ENCODE assay signal across 24 cellular contexts in genomic region chr7:67364441-67365017, GRCh38.
A peak's percentile ranks its signal among the peaks of the same experiment; 100 is the strongest.
DNase-seq lines count a peak whose midpoint lies in the region; ATAC-seq and TF ChIP-seq lines count a peak whose summit lies in the region.
"Had no signal": no experiment of that assay in that cellular context is flagged by ENCODE, and none has a peak within 500 bp of the region (broad histone marks: within the 10 kb centered on the region; RNA-seq: fewer than 3 reads in every experiment).

No MANE protein-coding gene starts in this region.

- H3K4me1 ChIP-seq in iPS-15b (ENCODE audit: control insufficient read depth, insufficient read depth, low read length), result no peaks in the 10 kb centered on the region
- no peaks in the 10 kb centered on the region for H3K4me1 ChIP-seq in upper lobe of right lung

- H3K4me1 Mint-ChIP-seq in chondrocyte (ENCODE audit: low read depth), result peaks cover 3% of the 10 kb centered on the region

- H3K9me3 ChIP-seq in iPS-15b (ENCODE audit: control insufficient read depth, insufficient read depth, low read length), result no peaks in the 10 kb centered on the region
- H3K9me3 ChIP-seq in upper lobe of right lung, result no peaks in the 10 kb centered on the region

- no peaks in the 10 kb centered on the region for H3K36me3 ChIP-seq in iPS-15b (ENCODE audit: control insufficient read depth, insufficient read depth, low read length)
- H3K36me3 ChIP-seq in upper lobe of right lung, result no peaks in the 10 kb centered on the region

- H3K27me3 Mint-ChIP-seq in chondrocyte (ENCODE audit: low read depth), result peaks cover 13% of the 10 kb centered on the region

- ATAC-seq in Right ventricle myocardium superior (ENCODE audit: poor library complexity) (peak; percentile 11), upper lobe of right lung (peak; percentile 21)
- ATAC-seq in stimulated activated naive CD8-positive, alpha-beta T cell treated with anti-CD3 and anti-CD28 coated beads, Interleukin-15, Interleukin-2, amounts not matched to agents 100 U/mL and 50 U/mL, for 24 hours, result no peak
- ATAC-seq: PC-3 had no signal

- peak overlapping the region; percentile 52 for H3K4me3 Mint-ChIP-seq in chondrocyte (ENCODE audit: unreplicated experiment)
- H3K4me3 Mint-ChIP-seq: activated naive CD4-positive, alpha-beta T cell treated with anti-CD3 and anti-CD28 coated beads, Interleukin-2, amount 50 U/mL, for 24 hours; activated T-helper 1 cell treated with anti-CD3 and anti-CD28 coated beads, Interleukin-12 subunit alpha, Interleukin-12 subunit beta, Interleukin-2, Interleukin-4 antibody, amounts not matched to agents 30 ng/mL and 10 ng/mL and 1 ng/mL, durations not matched to agents 14 hours and 24 hours and 36 hours had no signal

- H3K27ac Mint-ChIP-seq in chondrocyte (ENCODE audit: unreplicated experiment), result no peak overlapping the region
- H3K27ac Mint-ChIP-seq: activated naive CD4-positive, alpha-beta T cell treated with anti-CD3 and anti-CD28 coated beads, Interleukin-2, amount 50 U/mL, for 24 hours; activated T-helper 1 cell treated with anti-CD3 and anti-CD28 coated beads, Interleukin-12 subunit alpha, Interleukin-12 subunit beta, Interleukin-2, Interleukin-4 antibody, amounts not matched to agents 30 ng/mL and 10 ng/mL and 1 ng/mL, durations not matched to agents 14 hours and 24 hours and 36 hours had no signal

- peak; percentile 41 for TF ChIP-seq CTCF in chondrocyte (IDR thresholded peaks at IDR 0.05)
- TF ChIP-seq CTCF in upper lobe of right lung (IDR thresholded peaks at IDR 0.05), result no peak

- peaks cover 2% of the 10 kb centered on the region for H3K27me3 ChIP-seq in iPS-15b (ENCODE audit: control insufficient read depth, insufficient read depth, low read length)
- no peaks in the 10 kb centered on the region for H3K27me3 ChIP-seq in upper lobe of right lung
- H3K27me3 ChIP-seq: BLaER1 treated with 17β-estradiol and CSF1 and Interleukin-3, amounts not matched to agents 10 nM and 100 nM had no signal

- peaks cover 6% of the 10 kb centered on the region for H3K9me3 Mint-ChIP-seq in chondrocyte (ENCODE audit: low read depth)
- H3K9me3 Mint-ChIP-seq: activated T-helper 1 cell treated with anti-CD3 and anti-CD28 coated beads, Interleukin-12 subunit alpha, Interleukin-12 subunit beta, Interleukin-2, Interleukin-4 antibody, amounts not matched to agents 30 ng/mL and 10 ng/mL and 1 ng/mL, durations not matched to agents 14 hours and 24 hours and 36 hours had no signal

- no peak for DNase-seq in Right ventricle myocardium superior
- DNase-seq in cardiac septum (ENCODE audit: low spot score), result no peak
- no peak for DNase-seq in chondrocyte (ENCODE audit: low spot score)
- DNase-seq in upper lobe of right lung, result no peak
- no peak for DNase-seq in NCI-H226
- DNase-seq in stimulated activated naive CD8-positive, alpha-beta T cell treated with anti-CD3 and anti-CD28 coated beads, Interleukin-15, Interleukin-2, amounts not matched to agents 100 U/mL and 50 U/mL, for 24 hours, result no peak
- no peak for DNase-seq in pons (ENCODE audit: low spot score)
- DNase-seq: activated CD4-positive, alpha-beta T cell treated with anti-CD3 and anti-CD28 coated beads for 4 hours; anterior cingulate cortex; caudate nucleus; dorsolateral prefrontal cortex; foreskin fibroblast; NCI-H1417 treated with DMSO at 0.1 percent for 48 hours; NCI-H82; occipital lobe; PC-3; stimulated activated CD8-positive, alpha-beta memory T cell treated with anti-CD3 and anti-CD28 coated beads, Interleukin-4, amount 100 ng/mL, for 48 hours had no signal

- H3K4me3 ChIP-seq in iPS-15b (ENCODE audit: low read depth, low read length), result peak overlapping the region; percentile 18
- H3K4me3 ChIP-seq in upper lobe of right lung, result no peak overlapping the region
- H3K4me3 ChIP-seq: BLaER1 treated with 17β-estradiol and CSF1 and Interleukin-3, amounts not matched to agents 10 nM and 100 nM; dorsolateral prefrontal cortex; hepatocyte had no signal

- intact Hi-C loops in Right ventricle myocardium superior (cut with DNase I), result no loop called here
- intact Hi-C loops in cardiac septum (cut with DNase I), result no loop called here
- intact Hi-C loops in upper lobe of right lung (cut with DNase I), result no loop called here

- H3K36me3 Mint-ChIP-seq in chondrocyte (ENCODE audit: low read depth), result peaks cover 2% of the 10 kb centered on the region

- H3K27ac ChIP-seq in upper lobe of right lung, result no peak overlapping the region
- H3K27ac ChIP-seq: BLaER1 treated with 17β-estradiol and CSF1 and Interleukin-3, amounts not matched to agents 10 nM and 100 nM; dorsolateral prefrontal cortex; epithelial cell of prostate; hepatocyte; HL-60 had no signal

- no peak overlapping the region for H3K9ac ChIP-seq in iPS-15b (ENCODE audit: low read depth, low read length)
- H3K9ac ChIP-seq: BLaER1 treated with 17β-estradiol and CSF1 and Interleukin-3, amounts not matched to agents 10 nM and 100 nM had no signal
